In the genomic region with DNA sequence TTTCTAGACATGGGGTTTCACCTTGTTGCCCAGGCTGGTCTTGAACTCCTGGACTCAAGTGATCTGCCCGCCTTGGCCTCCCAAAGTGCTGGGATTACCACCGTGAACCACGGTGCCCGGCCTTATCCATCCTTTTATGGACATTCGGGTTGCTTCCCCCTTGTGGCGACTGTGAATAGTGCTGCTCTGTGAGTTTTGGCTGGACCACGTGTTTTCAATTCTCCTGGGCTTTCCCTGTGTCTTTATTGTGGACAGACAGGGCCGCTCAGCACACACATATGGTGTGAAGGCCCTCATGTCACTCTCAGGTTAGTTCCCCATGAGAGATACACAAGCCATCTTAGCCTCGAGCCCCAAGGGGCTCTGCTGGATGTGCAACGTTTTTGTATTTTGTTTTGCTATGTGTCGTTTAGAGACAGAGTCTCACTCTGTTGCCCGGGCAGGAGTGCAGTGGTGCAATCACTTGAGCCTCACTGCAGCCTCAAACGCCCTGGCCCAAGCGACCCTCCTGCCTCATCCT, we compare ENCODE assay signal across 8 cellular contexts. TPM values are rescaled to one million over a fixed set of nuclear protein-coding genes. Genes with fewer than 3 reads are reported as not detected.
DNase-seq lines count a peak whose midpoint lies in the region; ATAC-seq lines count a peak whose summit lies in the region.

No MANE protein-coding gene starts in this region.

- no peaks in the 10 kb centered on the region for H3K27me3 Mint-ChIP-seq in T-helper 1 cell treated with Interleukin-12 subunit alpha and Interleukin-12 subunit beta and Interleukin-4 antibody, amounts not matched to agents 30 μg/mL and 1 μg/mL, for 36 hours (ENCODE audit: low read depth)

- ATAC-seq in right cardiac atrium (peak; percentile 77 to 79), sciatic nerve (peak; percentile 86), HG03139 (IDR thresholded peaks at IDR 0.05; ENCODE audit: unreplicated experiment) (no peak)

- no peaks in the 10 kb centered on the region for H3K9me3 ChIP-seq in right cardiac atrium (ENCODE audit: control insufficient read depth, low read length)

- H3K4me1 ChIP-seq in right cardiac atrium (ENCODE audit: control insufficient read depth, insufficient read depth, low read length): no peaks in the 10 kb centered on the region

- H3K27ac Mint-ChIP-seq in T-helper 1 cell treated with Interleukin-12 subunit alpha and Interleukin-12 subunit beta and Interleukin-4 antibody, amounts not matched to agents 30 μg/mL and 1 μg/mL, for 36 hours: peak overlapping the region; percentile 68

- H3K4me3 ChIP-seq in H7 (ENCODE audit: insufficient read depth, low read depth, low read length) (no peak overlapping the region), right cardiac atrium (ENCODE audit: low read length) (no peak overlapping the region)

- H3K27me3 ChIP-seq in H7 (ENCODE audit: control insufficient read depth, insufficient read depth, low read length) (no peaks in the 10 kb centered on the region), right cardiac atrium (ENCODE audit: control insufficient read depth, insufficient read depth) (no peaks in the 10 kb centered on the region)

- no peak overlapping the region for H3K4me3 Mint-ChIP-seq in T-helper 1 cell treated with Interleukin-12 subunit alpha and Interleukin-12 subunit beta and Interleukin-4 antibody, amounts not matched to agents 30 μg/mL and 1 μg/mL, for 36 hours

- DNase-seq in DMS79 (lab: John Stamatoyannopoulos, UW): peak; percentile 13
- peak; percentile 89 for DNase-seq in H7
- DNase-seq in NCI-H146 (lab: John Stamatoyannopoulos, UW): peak; percentile 79
- DNase-seq in amniotic epithelial cell (ENCODE audit: low read depth): peak; percentile 81
- peak; percentile 83 to 92 (median 85) for DNase-seq in right cardiac atrium
- peak; percentile 87 for DNase-seq in sciatic nerve (ENCODE audit: low spot score)

- peaks cover 27% of the 10 kb centered on the region for H3K4me1 Mint-ChIP-seq in T-helper 1 cell treated with Interleukin-12 subunit alpha and Interleukin-12 subunit beta and Interleukin-4 antibody, amounts not matched to agents 30 μg/mL and 1 μg/mL, for 36 hours (ENCODE audit: low read depth)

- 10% methylated on average over 14 of the region's 14 CpGs for WGBS in right cardiac atrium

- no peaks in the 10 kb centered on the region for H3K9me3 Mint-ChIP-seq in T-helper 1 cell treated with Interleukin-12 subunit alpha and Interleukin-12 subunit beta and Interleukin-4 antibody, amounts not matched to agents 30 μg/mL and 1 μg/mL, for 36 hours

- peaks cover 6% of the 10 kb centered on the region for H3K36me3 Mint-ChIP-seq in T-helper 1 cell treated with Interleukin-12 subunit alpha and Interleukin-12 subunit beta and Interleukin-4 antibody, amounts not matched to agents 30 μg/mL and 1 μg/mL, for 36 hours (ENCODE audit: low read depth)

- no peak overlapping the region for H3K27ac ChIP-seq in right cardiac atrium (ENCODE audit: low read length)

- H3K36me3 ChIP-seq in H7 (replicated peaks; ENCODE audit: control insufficient read depth, insufficient read depth, low read length): peaks cover 2% of the 10 kb centered on the region

- intact Hi-C loops in right cardiac atrium (cut with DNase I): no loop called here
- intact Hi-C loops in sciatic nerve (cut with DNase I): loop anchor here (5.0 kb wide), 1 partner anchor 121 kb away; no protein-coding TSS in a partner anchor

RNA-seq across cellular contexts. Expression of a gene that starts 40.5 kb away (rescaled TPM):
- total RNA-seq in H7 (2014; rRNA removed; shearing (Covaris generic)): 39.9 and 43.3 TPM in 2 replicates
- total RNA-seq in right cardiac atrium (10 to 100 TPM; 26.5 to 36.2 (median 32.2) TPM), sciatic nerve (78.5 TPM)
- 20.5 TPM for polyA plus RNA-seq in right cardiac atrium

RNA-seq across cellular contexts. Expression of a gene that starts 40.8 kb away (rescaled TPM):
- 43.7 and 44.4 TPM in 2 replicates for total RNA-seq in H7 (2014; rRNA removed; shearing (Covaris generic))
- total RNA-seq in right cardiac atrium (10 to 100 TPM; 34.8 to 44.9 (median 41.5) TPM), sciatic nerve (43.7 TPM)
- polyA plus RNA-seq in right cardiac atrium: 27.4 TPM

RNA-seq across cellular contexts. Expression of a gene that starts 44.3 kb away (rescaled TPM):
- total RNA-seq in H7 (2014; rRNA removed; shearing (Covaris generic)): 104 and 130 TPM in 2 replicates
- total RNA-seq in right cardiac atrium (10 to 100 TPM; 31.4 to 53.9 (median 36.0) TPM), sciatic nerve (57.7 TPM)
- 12.2 TPM for polyA plus RNA-seq in right cardiac atrium

Comparison
In these comparisons a context has a peak if more than half of its experiments do, and no peak if none do; other contexts are left out.
1. DNase-seq: peak in every context shown above with its lines; median percentile 89 in H7; 87 in sciatic nerve; 85 in right cardiac atrium; 81 in amniotic epithelial cell; 79 in NCI-H146; 13 in DMS79.